Comparison of ENCODE assay signal across 8 cellular contexts in genomic region chr12:120534703-120535655, GRCh38. TPM values are rescaled to one million over a fixed set of nuclear protein-coding genes. Genes with fewer than 3 reads are reported as not detected.
DNase-seq lines count a peak whose midpoint lies in the region; ATAC-seq, FAIRE-seq and TF ChIP-seq lines count a peak whose summit lies in the region.

No MANE protein-coding gene starts in this region.

- peak overlapping the region; percentile 97 for H3K23ac ChIP-seq in IMR-90 (ENCODE audit: low read depth, low read length)

- H3K4me3 ChIP-seq in IMR-90 (ENCODE audit: insufficient read depth, low read depth, low read length) (peak overlapping the region; percentile 58), astrocyte of the cerebellum (ENCODE audit: low read depth, low read length) (peak overlapping the region; percentile 98), iPS-18c (ENCODE audit: insufficient read depth, low read depth, low read length) (peak overlapping the region; percentile 90)

- peaks cover 22% of the 10 kb centered on the region for H3K9me1 ChIP-seq in IMR-90 (ENCODE audit: insufficient read depth, low read length)

- peak overlapping the region; percentile 55 for H3K27ac ChIP-seq in IMR-90 (ENCODE audit: insufficient read depth, low read length)

- H3K18ac ChIP-seq in IMR-90 (ENCODE audit: low read depth, low read length): no peak overlapping the region; the same call in 1 of the 2 replicates

- no peak for TF ChIP-seq POLR2A in IMR-90 (IDR thresholded peaks at IDR 0.05; ENCODE audit: low read depth, low read length)

- H2BK20ac ChIP-seq in IMR-90 (ENCODE audit: low read depth, low read length): no peak overlapping the region

- peaks cover 5 to 51% of the 10 kb centered on the region in 2 experiments; a peak in 3 of 4 replicates for H3K79me1 ChIP-seq in IMR-90 (ENCODE audit: low read depth in 1 of 2, low read length in 2 of 2)

- peaks cover 54% of the 10 kb centered on the region for H4K20me1 ChIP-seq in IMR-90 (ENCODE audit: insufficient read depth, low read length)

- H2BK120ac ChIP-seq in IMR-90 (ENCODE audit: low read depth, low read length): no peak overlapping the region

- H4K5ac ChIP-seq in IMR-90 (ENCODE audit: low read depth, low read length): no peak overlapping the region

- BruUV-seq in IMR-90 (replicated peaks; lab: Mats Ljungman, UMichigan): no TSS peak

- H3K9me3 ChIP-seq in IMR-90 (ENCODE audit: control insufficient read depth, insufficient read depth, low read length): no peaks in the 10 kb centered on the region
- peaks cover 2% of the 10 kb centered on the region for H3K9me3 ChIP-seq in iPS-18c (ENCODE audit: control insufficient read depth, insufficient read depth, low read length)

- POLR2A ChIA-PET in IMR-90 (lab: Charles Lee; ENCODE audit: unreplicated experiment): interaction anchor here (0.6 kb wide), 1 partner anchor 138 kb away, joined by 3 read pairs; no protein-coding TSS in a partner anchor

- H3K4me1 ChIP-seq in IMR-90 (ENCODE audit: control insufficient read depth, insufficient read depth, low read length): peaks cover 9% of the 10 kb centered on the region; the same call in 1 of the 2 replicates

- peak overlapping the region; percentile 98 for H3K4me2 ChIP-seq in IMR-90 (ENCODE audit: low read depth, low read length)

- intact Hi-C loops in IMR-90 (cut with micrococcal nuclease): no loop called here

- CTCF ChIA-PET in IMR-90 (lab: Yijun Ruan, JAX): interaction anchor here (0.8 kb wide), 1 partner anchor 218 kb away, joined by 3 read pairs; no protein-coding TSS in a partner anchor

- H3K56ac ChIP-seq in IMR-90 (ENCODE audit: extremely low read depth, insufficient read depth, low read length): 0 out of 2 replicates have a peak overlapping the region, but pooled peaks have one; percentile 1

- DNase-seq in D341Med (ENCODE audit: low spot score): peak; percentile 82
- DNase-seq in IMR-90: peak; percentile 92
- DNase-seq in T-helper 2 cell: peak; percentile 22 to 64 (median 30)
- DNase-seq in astrocyte of the cerebellum (ENCODE audit: low read depth): peak; percentile 81
- peak; percentile 24 to 47 (median 42) for DNase-seq in stimulated activated CD4-positive, alpha-beta T cell treated with anti-CD3 and anti-CD28 coated beads, Interleukin-12 subunit alpha, Interleukin-12 subunit beta, amount 100 ng/mL, for 48 hours (ENCODE audit: low read depth in 2 of 3, low spot score in 1 of 3)
- no peak for DNase-seq in D721Med (ENCODE audit: insufficient read length, low spot score)

- dilution Hi-C loops in IMR-90 (cut with HindIII; ENCODE audit: low sequenced_read_pairs, unreplicated experiment): no loop called here

- TF ChIP-seq CTCF in IMR-90 (conservative IDR thresholded peaks at IDR 0.05; ENCODE audit: low read depth, low read length): no peak
- TF ChIP-seq CTCF in astrocyte of the cerebellum (IDR thresholded peaks at IDR 0.05; ENCODE audit: low read depth, low read length, missing control alignments): no peak
- no peak for TF ChIP-seq CTCF in D721Med (IDR thresholded peaks at IDR 0.05; ENCODE audit: insufficient read depth, missing control alignments)

- peak overlapping the region; percentile 31; the same call in 1 of the 2 replicates for H2AK5ac ChIP-seq in IMR-90 (ENCODE audit: low read depth, low read length)

- H2AK9ac ChIP-seq in IMR-90 (replicated peaks; ENCODE audit: low read depth, low read length, poor library complexity): peak overlapping the region; percentile 97

- peaks cover 3% of the 10 kb centered on the region; the same call in 1 of the 2 replicates for H3K36me3 ChIP-seq in IMR-90 (ENCODE audit: control insufficient read depth, insufficient read depth, low read length)

- H2BK15ac ChIP-seq in IMR-90 (ENCODE audit: low read depth, low read length): no peak overlapping the region

- H3K27me3 ChIP-seq in IMR-90 (ENCODE audit: control insufficient read depth, insufficient read depth, low read length): no peaks in the 10 kb centered on the region

- no peak for FAIRE-seq in D721Med (lab: Jason Lieb, UNC)

- peak overlapping the region in 1 of 2 experiments; percentile 59; a peak in 1 of 4 replicates for H4K8ac ChIP-seq in IMR-90 (ENCODE audit: low read depth in 2 of 2, low read length in 2 of 2)

- H4K91ac ChIP-seq in IMR-90 (ENCODE audit: insufficient read depth, low read depth, low read length): no peak overlapping the region

- TF ChIP-seq RAD21 in IMR-90 (IDR thresholded peaks at IDR 0.05; ENCODE audit: low read length): no peak

- peak overlapping the region; percentile 69 for H2BK5ac ChIP-seq in IMR-90 (ENCODE audit: low read depth, low read length, poor library complexity, severe bottlenecking)

- in situ Hi-C loops in IMR-90 (cut with MboI; ENCODE audit: low sequenced_read_pairs) (no loop called here), astrocyte of the cerebellum (cut with HindIII; ENCODE audit: low sequenced_read_pairs) (no loop called here)

- ATAC-seq in GM21515 (IDR thresholded peaks at IDR 0.05; ENCODE audit: unreplicated experiment) (peak; percentile 32), IMR-90 (ENCODE audit: low read depth) (peak; percentile 74)

- peak overlapping the region; percentile 94 for H3K14ac ChIP-seq in IMR-90 (replicated peaks; ENCODE audit: low read depth, low read length)

- 1% methylated on average over 24 of the region's 52 CpGs; no CpG with 5 or more reads in 1 of the 2 experiments for WGBS in IMR-90 (ENCODE audit: extremely low coverage in 2 of 2, insufficient read length in 1 of 2), 2 experiments

- peak overlapping the region; percentile 91 for H2AFZ ChIP-seq in IMR-90 (replicated peaks; ENCODE audit: low read length, poor library complexity)

- H3K9ac ChIP-seq in IMR-90 (ENCODE audit: low read depth, low read length): peak overlapping the region; percentile 61

- H3K4ac ChIP-seq in IMR-90 (ENCODE audit: low read depth, low read length): peak overlapping the region; percentile 78

TF ChIP-seq in IMR-90, 13 proteins besides CTCF, POLR2A, EP300 and RAD21:
- no peak for TF ChIP-seq MAZ (IDR thresholded peaks at IDR 0.05; ENCODE audit: borderline replicate concordance, low read depth, low read length)
- peak; percentile 28; the same call in 1 of the 2 replicates for TF ChIP-seq BHLHE40 (IDR thresholded peaks at IDR 0.05; ENCODE audit: low read depth, low read length)
- TF ChIP-seq ELK1 (IDR thresholded peaks at IDR 0.05; ENCODE audit: borderline replicate concordance, low read depth, low read length): no peak
- no peak for TF ChIP-seq MXI1 (IDR thresholded peaks at IDR 0.05; ENCODE audit: borderline replicate concordance, low read depth, low read length)
- TF ChIP-seq CEBPB (IDR thresholded peaks at IDR 0.05; ENCODE audit: low read depth, low read length): no peak
- TF ChIP-seq RFX5 (IDR thresholded peaks at IDR 0.05; ENCODE audit: low read depth, low read length): no peak
- TF ChIP-seq RCOR1 (IDR thresholded peaks at IDR 0.05; ENCODE audit: insufficient replicate concordance, low read length): peak; percentile 26
- TF ChIP-seq FOS (IDR thresholded peaks at IDR 0.05; ENCODE audit: low read depth, low read length): peak; percentile 75

RNA-seq across cellular contexts. Expression of gene RNF10, which starts 0.8 kb away (rescaled TPM):
- total RNA-seq in IMR-90 (2012; rRNA removed): 43.0 and 44.4 TPM in 2 replicates
- 65.2 and 95.0 TPM in 2 replicates for polyA plus RNA-seq in IMR-90 (2012; rRNA removed)
- polyA plus RNA-seq in IMR-90 (2012; cell fraction: cytosol; rRNA removed): 51.9 and 101 TPM in 2 replicates
- 113 and 212 TPM in 2 replicates for polyA plus RNA-seq in IMR-90 (2012; cell fraction: nucleus; rRNA removed; ENCODE audit: low replicate concordance)

RNA-seq across cellular contexts. Expression of gene COQ5, which starts 6.0 kb away (rescaled TPM):
- 25.1 and 29.4 TPM in 2 replicates for total RNA-seq in IMR-90 (2012; rRNA removed)
- polyA plus RNA-seq in IMR-90 (2012; rRNA removed): 17.3 and 21.6 TPM in 2 replicates
- 7.9 and 8.7 TPM in 2 replicates for polyA plus RNA-seq in IMR-90 (2012; cell fraction: cytosol; rRNA removed)
- polyA plus RNA-seq in IMR-90 (2012; cell fraction: nucleus; rRNA removed; ENCODE audit: low replicate concordance): 5.4 and 34.4 TPM in 2 replicates

RNA-seq across cellular contexts. Expression of gene DYNLL1, which starts 39.1 kb away (rescaled TPM):
- total RNA-seq in IMR-90 (2012; rRNA removed): 696 and 709 TPM in 2 replicates
- polyA plus RNA-seq in IMR-90 (2012; rRNA removed): 627 and 663 TPM in 2 replicates
- 559 and 576 TPM in 2 replicates for polyA plus RNA-seq in IMR-90 (2012; cell fraction: cytosol; rRNA removed)
- 164 and 313 TPM in 2 replicates for polyA plus RNA-seq in IMR-90 (2012; cell fraction: nucleus; rRNA removed; ENCODE audit: low replicate concordance)

RNA-seq across cellular contexts. Expression of gene POP5, which starts 46.2 kb away (rescaled TPM):
- 66.1 and 69.5 TPM in 2 replicates for total RNA-seq in IMR-90 (2012; rRNA removed)
- 81.5 and 99.4 TPM in 2 replicates for polyA plus RNA-seq in IMR-90 (2012; rRNA removed)
- 51.2 and 60.7 TPM in 2 replicates for polyA plus RNA-seq in IMR-90 (2012; cell fraction: cytosol; rRNA removed)
- 39.0 and 91.4 TPM in 2 replicates for polyA plus RNA-seq in IMR-90 (2012; cell fraction: nucleus; rRNA removed; ENCODE audit: low replicate concordance)
